In genomic region chr6:136014454-136015421, GRCh38 we compare ENCODE assay signal across 13 cellular contexts.
DNase-seq lines count a peak whose midpoint lies in the region; ATAC-seq, FAIRE-seq and TF ChIP-seq lines count a peak whose summit lies in the region.
"Had no signal": no experiment of that assay in that cellular context is flagged by ENCODE, and none has a peak within 500 bp of the region (broad histone marks: within the 10 kb centered on the region; RNA-seq: fewer than 3 reads in every experiment).

No MANE protein-coding gene starts in this region.

- no peaks in the 10 kb centered on the region for H3K27me3 ChIP-seq in SK-N-SH (ENCODE audit: insufficient read depth)
- H3K27me3 ChIP-seq: pancreas had no signal

- H4K20me1 ChIP-seq in SK-N-SH (ENCODE audit: insufficient read depth), result no peaks in the 10 kb centered on the region

- peak in 1 of 2 experiments; percentile 77; a peak in 3 of 4 replicates for TF ChIP-seq EP300 in SK-N-SH (IDR thresholded peaks at IDR 0.05; ENCODE audit: borderline replicate concordance in 1 of 2, low read depth in 1 of 2, low read length in 1 of 2)

- no peak for TF ChIP-seq RAD21 in SK-N-SH (IDR thresholded peaks at IDR 0.05; ENCODE audit: low read length)

- H3K4me2 ChIP-seq in SK-N-SH, result peak overlapping the region; percentile 35

- H3K9ac ChIP-seq in SK-N-SH, result peak overlapping the region; percentile 66; the same call in 1 of the 2 replicates

- no peaks in the 10 kb centered on the region for H3K36me3 ChIP-seq in SK-N-SH (replicated peaks in 1 of 2; ENCODE audit: control insufficient read depth in 1 of 2, insufficient read depth in 2 of 2, low read length in 1 of 2)
- H3K36me3 ChIP-seq: pancreas had no signal

- WGBS in SK-N-SH (ENCODE audit: low lambda C conversion rate), result 44% methylated on average over 15 of the region's 15 CpGs

- no peaks in the 10 kb centered on the region for H3K9me2 ChIP-seq in SK-N-SH

- no peaks in the 10 kb centered on the region for H3K9me3 ChIP-seq in SK-N-SH
- H3K9me3 ChIP-seq: pancreas had no signal

- peak; percentile 74 for FAIRE-seq in H54 (lab: Jason Lieb, UNC)

- H3K27ac ChIP-seq in SK-N-SH (ENCODE audit: low read depth in 2 of 2, low read length in 1 of 2), result peak overlapping the region; percentile 34 to 98; a peak in 3 of 4 replicates
- H3K27ac ChIP-seq: pancreas had no signal

- H2AFZ ChIP-seq in SK-N-SH (ENCODE audit: low read depth), result peak overlapping the region; percentile 64; the same call in 1 of the 2 replicates

- TF ChIP-seq CTCF in SK-N-SH (IDR thresholded peaks at IDR 0.05), result no peak
- no peak for TF ChIP-seq CTCF in retinal pigment epithelial cell (conservative IDR thresholded peaks at IDR 0.05; ENCODE audit: low read depth, low read length)

- TF ChIP-seq POLR2A in H54 (IDR thresholded peaks at IDR 0.05; ENCODE audit: low read depth, low read length), result no peak

- peaks cover 11 to 27% of the 10 kb centered on the region in 2 experiments for H3K4me1 ChIP-seq in SK-N-SH (ENCODE audit: control insufficient read depth in 1 of 2, insufficient read depth in 2 of 2, low read depth in 1 of 2, low read length in 1 of 2)
- H3K4me1 ChIP-seq: pancreas had no signal

- H3K4me3 ChIP-seq in SK-N-SH (ENCODE audit: low read depth in 2 of 2, low read length in 1 of 2), result no peak overlapping the region
- H3K4me3 ChIP-seq in retinal pigment epithelial cell (ENCODE audit: low read length), result no peak overlapping the region
- H3K4me3 ChIP-seq: pancreas had no signal

- CTCF ChIA-PET in SK-N-SH (lab: Yijun Ruan, JAX), result no interaction called here

- DNase-seq in H54 (ENCODE audit: insufficient read length, low spot score) (peak; percentile 24), SK-N-SH (no peak), fibroblast of peridontal ligament (ENCODE audit: extremely low read depth) (peak; percentile 100), retinal pigment epithelial cell (ENCODE audit: low read depth) (peak; percentile 96), NCI-H526 (lab: John Stamatoyannopoulos, UW) (no peak), C1 segment of cervical spinal cord (lab: John Stamatoyannopoulos, UW) (no peak)
- DNase-seq in stimulated activated CD4-positive, alpha-beta T cell treated with anti-CD3 and anti-CD28 coated beads, Interleukin-4, amount 100 ng/mL, for 24 hours, result no peak
- DNase-seq: activated CD8-positive, alpha-beta memory T cell treated with anti-CD3 and anti-CD28 coated beads, Interleukin-2, amount 50 U/mL, for 48 hours; dermis blood vessel endothelial cell; KG1; NCI-H524 had no signal

- peaks cover 30% of the 10 kb centered on the region for H3F3A ChIP-seq in SK-N-SH (replicated peaks; ENCODE audit: insufficient read depth)

- no peaks in the 10 kb centered on the region for H3K79me2 ChIP-seq in SK-N-SH (ENCODE audit: insufficient read depth)

- ATAC-seq in HG03521 (IDR thresholded peaks at IDR 0.05; ENCODE audit: unreplicated experiment), result no peak

- POLR2A ChIA-PET in SK-N-SH (lab: Yijun Ruan, JAX), result no interaction called here

TF ChIP-seq in SK-N-SH, 30 proteins besides CTCF, POLR2A, EP300 and RAD21 (continues in another document):
- TF ChIP-seq TEAD4 (IDR thresholded peaks at IDR 0.05; ENCODE audit: borderline replicate concordance, insufficient read depth), result peak; percentile 71
- TF ChIP-seq FOXM1 (IDR thresholded peaks at IDR 0.05; ENCODE audit: low read depth), result no peak
- no peak for TF ChIP-seq MXI1 (IDR thresholded peaks at IDR 0.05; ENCODE audit: low read depth, low read length)
- no peak for TF ChIP-seq EZH2phosphoT487 (IDR thresholded peaks at IDR 0.05; ENCODE audit: borderline replicate concordance, low read depth)
- peak; percentile 73 for TF ChIP-seq PBX3 (IDR thresholded peaks at IDR 0.05)
- no peak for TF ChIP-seq USF2 (IDR thresholded peaks at IDR 0.05; ENCODE audit: borderline replicate concordance, low read depth, low read length)
- no peak for TF ChIP-seq GABPA (IDR thresholded peaks at IDR 0.05; ENCODE audit: low read depth)
- TF ChIP-seq MEF2A (IDR thresholded peaks at IDR 0.05; ENCODE audit: borderline replicate concordance, low read depth), result no peak
- no peak for TF ChIP-seq YY1 (IDR thresholded peaks at IDR 0.05; ENCODE audit: low read depth)
- peak; percentile 28; the same call in 1 of the 2 replicates for TF ChIP-seq NRF1 (IDR thresholded peaks at IDR 0.05; ENCODE audit: low read depth, low read length)
- peak; percentile 75 for TF ChIP-seq TCF12 (IDR thresholded peaks at IDR 0.05)
- TF ChIP-seq IRF3 (IDR thresholded peaks at IDR 0.05; ENCODE audit: low read depth, low read length), result no peak
- TF ChIP-seq REST (IDR thresholded peaks at IDR 0.05; ENCODE audit: low read depth, low read length), result no peak
- TF ChIP-seq FOXJ3 (CRISPR knock-in tag; IDR thresholded peaks at IDR 0.05), result no peak
- TF ChIP-seq POLR2AphosphoS5 (IDR thresholded peaks at IDR 0.05; ENCODE audit: low read depth, low read length), result no peak
- no peak for TF ChIP-seq USF1 (IDR thresholded peaks at IDR 0.05; ENCODE audit: borderline replicate concordance, low read depth)
- TF ChIP-seq SIN3A (IDR thresholded peaks at IDR 0.05; ENCODE audit: borderline replicate concordance, low read depth, low read length), result no peak
- no peak for TF ChIP-seq GATA2 (CRISPR knock-in tag; IDR thresholded peaks at IDR 0.05)
- peak; percentile 48; the same call in 1 of the 2 replicates for TF ChIP-seq MAX (IDR thresholded peaks at IDR 0.05; ENCODE audit: low read depth)
- no peak for TF ChIP-seq TAF1 (IDR thresholded peaks at IDR 0.05; ENCODE audit: borderline replicate concordance, low read depth, low read length)
- peak; percentile 67 for TF ChIP-seq NFIC (IDR thresholded peaks at IDR 0.05; ENCODE audit: borderline replicate concordance)
- TF ChIP-seq ELF1 (IDR thresholded peaks at IDR 0.05), result no peak
- TF ChIP-seq CHD2 (IDR thresholded peaks at IDR 0.05; ENCODE audit: low read length, partially characterized antibody), result no peak

Comparison
In these comparisons a context has a peak if more than half of its experiments do, and no peak if none do; other contexts are left out.
1. DNase-seq: peak in H54 (single experiment), fibroblast of peridontal ligament (single experiment) and retinal pigment epithelial cell (single experiment); none in SK-N-SH (single experiment), NCI-H526 (0 of 2), C1 segment of cervical spinal cord (0 of 14) and stimulated activated CD4-positive, alpha-beta T cell treated with anti-CD3 and anti-CD28 coated beads, Interleukin-4, amount 100 ng/mL, for 24 hours (single experiment).